In the genomic region with DNA sequence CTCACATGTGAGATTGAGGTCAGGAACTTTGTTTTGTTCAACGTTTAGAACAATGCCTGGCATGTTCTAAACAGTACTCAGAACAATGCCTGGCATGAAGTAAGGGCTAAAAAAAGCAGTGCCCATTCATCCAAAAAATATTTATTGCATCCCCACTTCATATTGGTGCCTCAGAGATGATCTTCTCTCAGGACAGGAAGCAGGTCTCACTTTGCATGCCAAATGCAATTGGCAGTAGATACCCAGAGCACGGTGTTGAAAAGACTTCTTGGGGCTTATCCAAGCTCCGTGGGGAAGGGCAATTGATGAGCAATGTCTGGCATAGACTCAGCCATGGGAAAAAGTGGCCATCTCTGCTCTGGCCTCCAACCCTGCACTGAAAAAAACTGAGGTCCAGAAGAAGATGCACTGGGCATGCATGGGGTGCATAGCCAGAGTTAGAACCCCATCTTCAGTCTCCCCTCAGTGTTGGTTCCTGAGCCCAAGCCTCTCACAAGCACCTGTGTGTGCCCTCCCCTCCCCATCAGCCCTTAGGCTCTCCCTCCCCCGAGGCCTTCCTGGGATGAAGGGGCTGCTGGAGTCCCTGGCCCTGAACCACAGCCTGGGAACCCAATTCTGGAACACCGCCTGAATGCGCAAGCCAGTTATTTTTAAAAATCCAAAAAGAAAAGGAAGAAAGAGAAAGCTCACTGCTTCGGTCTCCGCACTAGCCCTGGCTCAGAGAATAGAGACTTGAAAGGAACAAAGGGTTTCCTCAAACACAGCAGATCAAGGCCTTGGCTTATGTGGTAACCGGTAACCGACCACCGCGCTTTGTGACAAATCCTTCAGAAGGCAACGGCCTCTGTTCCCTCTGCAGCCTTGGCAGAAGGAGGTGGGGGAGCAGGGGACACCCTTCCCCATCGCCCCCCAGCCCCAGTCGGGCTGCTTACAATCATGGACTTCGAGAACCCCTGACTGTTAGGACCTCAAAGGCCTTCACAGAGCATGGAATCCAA, we compare ENCODE assay signal across 8 cellular contexts.
A peak's percentile ranks its signal among the peaks of the same experiment; 100 is the strongest.
DNase-seq lines count a peak whose midpoint lies in the region; ATAC-seq and TF ChIP-seq lines count a peak whose summit lies in the region.

No MANE protein-coding gene starts in this region.

- peaks cover 8% of the 10 kb centered on the region for H3K9me3 Mint-ChIP-seq in activated naive CD8-positive, alpha-beta T cell treated with anti-CD3 and anti-CD28 coated beads, Interleukin-2, amount 50 U/mL, for 24 hours

- no peak overlapping the region for H3K4me3 Mint-ChIP-seq in activated naive CD8-positive, alpha-beta T cell treated with anti-CD3 and anti-CD28 coated beads, Interleukin-2, amount 50 U/mL, for 24 hours

- no peak overlapping the region for H3K27ac Mint-ChIP-seq in activated naive CD8-positive, alpha-beta T cell treated with anti-CD3 and anti-CD28 coated beads, Interleukin-2, amount 50 U/mL, for 24 hours

- DNase-seq in NCI-H345 (lab: John Stamatoyannopoulos, UW) (peak; percentile 31), NCI-H345 treated with DMSO at 0.1 percent for 48 hours (lab: John Stamatoyannopoulos, UW; ENCODE audit: unreplicated experiment) (no peak), right atrium auricular region (ENCODE audit: low spot score) (peak; percentile 59), suprapubic skin (ENCODE audit: low spot score in 2 of 2) (peak in 1 of 2 donors; percentile 65), omental fat pad (ENCODE audit: low spot score) (no peak)
- no peak for DNase-seq in activated naive CD8-positive, alpha-beta T cell treated with anti-CD3 and anti-CD28 coated beads, Interleukin-2, amount 50 U/mL, for 24 hours

- H3K4me1 Mint-ChIP-seq in activated naive CD8-positive, alpha-beta T cell treated with anti-CD3 and anti-CD28 coated beads, Interleukin-2, amount 50 U/mL, for 24 hours: peaks cover 17% of the 10 kb centered on the region

- H3K36me3 ChIP-seq in right atrium auricular region (no peaks in the 10 kb centered on the region), suprapubic skin (no peaks in the 10 kb centered on the region)

- H3K4me1 ChIP-seq in right atrium auricular region (peaks cover 0 to 65% of the 10 kb centered on the region in 2 donors), suprapubic skin (peaks cover 37% of the 10 kb centered on the region)

- no peak for TF ChIP-seq POLR2A in suprapubic skin (IDR thresholded peaks at IDR 0.05)

- H3K27ac ChIP-seq in right atrium auricular region (peak overlapping the region; percentile 60 to 84), suprapubic skin (peak overlapping the region; percentile 63)

- no peak for TF ChIP-seq EP300 in suprapubic skin (IDR thresholded peaks at IDR 0.05)

- H3K4me3 ChIP-seq in right atrium auricular region (no peak overlapping the region), suprapubic skin (no peak overlapping the region)

- peaks cover 54% of the 10 kb centered on the region for H3K27me3 Mint-ChIP-seq in activated naive CD8-positive, alpha-beta T cell treated with anti-CD3 and anti-CD28 coated beads, Interleukin-2, amount 50 U/mL, for 24 hours

- TF ChIP-seq CTCF in right atrium auricular region (IDR thresholded peaks at IDR 0.05) (no peak), suprapubic skin (IDR thresholded peaks at IDR 0.05) (no peak), omental fat pad (IDR thresholded peaks at IDR 0.05) (no peak)

- WGBS in suprapubic skin: 34% methylated on average over 14 of the region's 16 CpGs

- peak; percentile 36 for ATAC-seq in activated naive CD8-positive, alpha-beta T cell treated with anti-CD3 and anti-CD28 coated beads, Interleukin-2, amount 50 U/mL, for 24 hours
- no peak for ATAC-seq in omental fat pad (ENCODE audit: low FRiP score)
- no peak for ATAC-seq in HG03354 (IDR thresholded peaks at IDR 0.05; ENCODE audit: poor library complexity, severe bottlenecking, unreplicated experiment)
- ATAC-seq in GM18909 (IDR thresholded peaks at IDR 0.05; ENCODE audit: poor library complexity, unreplicated experiment): no peak

- H3K9me3 ChIP-seq in right atrium auricular region (peaks cover 0 to 2% of the 10 kb centered on the region in 2 donors), suprapubic skin (no peaks in the 10 kb centered on the region)

- H3K27me3 ChIP-seq in right atrium auricular region (no peaks in the 10 kb centered on the region), suprapubic skin (no peaks in the 10 kb centered on the region)

- no peaks in the 10 kb centered on the region for H3K36me3 Mint-ChIP-seq in activated naive CD8-positive, alpha-beta T cell treated with anti-CD3 and anti-CD28 coated beads, Interleukin-2, amount 50 U/mL, for 24 hours (ENCODE audit: low read depth)

Comparison
In these comparisons a context has a peak if more than half of its experiments do, and no peak if none do; other contexts are left out.
1. DNase-seq: peak in NCI-H345 (single experiment) and right atrium auricular region (single experiment); none in NCI-H345 treated with DMSO at 0.1 percent for 48 hours (single experiment), activated naive CD8-positive, alpha-beta T cell treated with anti-CD3 and anti-CD28 coated beads, Interleukin-2, amount 50 U/mL, for 24 hours (single experiment) and omental fat pad (single experiment).